36 cellular contexts compared by ENCODE assay signal in genomic region chr22:49237279-49237678, GRCh38.
"Had no signal": no experiment of that assay in that cellular context is flagged by ENCODE, and none has a peak within 500 bp of the region (broad histone marks: within the 10 kb centered on the region; RNA-seq: fewer than 3 reads in every experiment).

No MANE protein-coding gene starts in this region.

- H3K9me3 ChIP-seq: adrenal gland, body of pancreas, breast epithelium had no signal

- H3K9me3 Mint-ChIP-seq: activated B cell treated with CpG ODN at 0.5 μM for 24 hours; activated CD4-positive, alpha-beta memory T cell treated with anti-CD3 and anti-CD28 coated beads for 36 hours; activated CD4-positive, alpha-beta T cell treated with anti-CD3 and anti-CD28 coated beads, Interleukin-2, amount 10 ng/mL, durations not matched to agents 24 days and 14 days; activated CD8-positive, alpha-beta T cell treated with anti-CD3 and anti-CD28 coated beads for 36 hours; activated naive CD4-positive, alpha-beta T cell treated with anti-CD3 and anti-CD28 coated beads for 36 hours; activated naive CD4-positive, alpha-beta T cell treated with anti-CD3 and anti-CD28 coated beads, Interleukin-2, amount 50 U/mL, for 72 hours; activated naive CD8-positive, alpha-beta T cell treated with anti-CD3 and anti-CD28 coated beads for 36 hours; activated T-cell treated with anti-CD3 and anti-CD28 coated beads, Interleukin-2, amount 50 U/mL, for 4 hours; activated T-cell treated with anti-CD3 and anti-CD28 coated beads, Interleukin-2, amount 50 U/mL, for 72 hours; activated T-helper 1 cell treated with anti-CD3 and anti-CD28 coated beads, Interleukin-12 subunit alpha, Interleukin-12 subunit beta, Interleukin-2, Interleukin-4 antibody, amounts not matched to agents 30 ng/mL and 10 ng/mL and 1 ng/mL, durations not matched to agents 14 hours and 24 hours and 36 hours; activated T-helper 17 cell treated with anti-CD3 and anti-CD28 coated beads, Interleukin-2, amount 50 U/mL, for 72 hours; T-helper 1 cell treated with Interleukin-12 subunit alpha and Interleukin-12 subunit beta and Interleukin-4 antibody, amounts not matched to agents 30 μg/mL and 1 μg/mL, for 36 hours; T-helper 2 cell treated with Interferon-gamma antibody and Interleukin-4, amounts not matched to agents 5 μg/mL and 100 μg/mL, for 36 hours had no signal

- H3K4me3 Mint-ChIP-seq: activated B cell treated with CpG ODN at 0.5 μM for 24 hours; activated CD4-positive, alpha-beta memory T cell treated with anti-CD3 and anti-CD28 coated beads for 36 hours; activated CD4-positive, alpha-beta T cell treated with anti-CD3 and anti-CD28 coated beads, Interleukin-2, amount 10 ng/mL, durations not matched to agents 24 days and 14 days; activated CD8-positive, alpha-beta T cell treated with anti-CD3 and anti-CD28 coated beads for 36 hours; activated naive CD4-positive, alpha-beta T cell treated with anti-CD3 and anti-CD28 coated beads for 36 hours; activated naive CD8-positive, alpha-beta T cell treated with anti-CD3 and anti-CD28 coated beads for 36 hours; activated T-cell treated with anti-CD3 and anti-CD28 coated beads, Interleukin-2, amount 50 U/mL, for 4 hours; activated T-cell treated with anti-CD3 and anti-CD28 coated beads, Interleukin-2, amount 50 U/mL, for 72 hours; activated T-helper 1 cell treated with anti-CD3 and anti-CD28 coated beads, Interleukin-12 subunit alpha, Interleukin-12 subunit beta, Interleukin-2, Interleukin-4 antibody, amounts not matched to agents 30 ng/mL and 10 ng/mL and 1 ng/mL, durations not matched to agents 14 hours and 24 hours and 36 hours; activated T-helper 17 cell treated with anti-CD3 and anti-CD28 coated beads, Interleukin-2, amount 50 U/mL, for 72 hours; T-helper 1 cell treated with Interleukin-12 subunit alpha and Interleukin-12 subunit beta and Interleukin-4 antibody, amounts not matched to agents 30 μg/mL and 1 μg/mL, for 36 hours; T-helper 2 cell treated with Interferon-gamma antibody and Interleukin-4, amounts not matched to agents 5 μg/mL and 100 μg/mL, for 36 hours had no signal

- H3K36me3 ChIP-seq: adrenal gland, brain microvascular endothelial cell, breast epithelium had no signal

- H3K27ac Mint-ChIP-seq: activated B cell treated with CpG ODN at 0.5 μM for 24 hours; activated CD4-positive, alpha-beta memory T cell treated with anti-CD3 and anti-CD28 coated beads for 36 hours; activated CD4-positive, alpha-beta T cell treated with anti-CD3 and anti-CD28 coated beads, Interleukin-2, amount 10 ng/mL, durations not matched to agents 24 days and 14 days; activated CD8-positive, alpha-beta T cell treated with anti-CD3 and anti-CD28 coated beads for 36 hours; activated naive CD4-positive, alpha-beta T cell treated with anti-CD3 and anti-CD28 coated beads for 36 hours; activated naive CD4-positive, alpha-beta T cell treated with anti-CD3 and anti-CD28 coated beads, Interleukin-2, amount 50 U/mL, for 72 hours; activated naive CD8-positive, alpha-beta T cell treated with anti-CD3 and anti-CD28 coated beads for 36 hours; activated T-cell treated with anti-CD3 and anti-CD28 coated beads, Interleukin-2, amount 50 U/mL, for 72 hours; activated T-helper 1 cell treated with anti-CD3 and anti-CD28 coated beads, Interleukin-12 subunit alpha, Interleukin-12 subunit beta, Interleukin-2, Interleukin-4 antibody, amounts not matched to agents 30 ng/mL and 10 ng/mL and 1 ng/mL, durations not matched to agents 14 hours and 24 hours and 36 hours; activated T-helper 17 cell treated with anti-CD3 and anti-CD28 coated beads, Interleukin-2, amount 50 U/mL, for 72 hours; T-helper 1 cell treated with Interleukin-12 subunit alpha and Interleukin-12 subunit beta and Interleukin-4 antibody, amounts not matched to agents 30 μg/mL and 1 μg/mL, for 36 hours; T-helper 2 cell treated with Interferon-gamma antibody and Interleukin-4, amounts not matched to agents 5 μg/mL and 100 μg/mL, for 36 hours had no signal

- DNase-seq: activated B cell treated with CpG ODN at 0.5 μM for 24 hours; activated CD4-positive, alpha-beta memory T cell treated with anti-CD3 and anti-CD28 coated beads for 36 hours; activated CD4-positive, alpha-beta T cell treated with anti-CD3 and anti-CD28 coated beads for 4 hours; activated CD4-positive, alpha-beta T cell treated with anti-CD3 and anti-CD28 coated beads, Interleukin-2, amount 50 U/mL, for 1 hour; activated CD4-positive, alpha-beta T cell treated with anti-CD3 and anti-CD28 coated beads, Interleukin-2, amount 50 U/mL, for 4 hours; activated CD4-positive, CD25-positive, alpha-beta regulatory T cell treated with anti-CD3 and anti-CD28 coated beads, Interleukin-2, amount 50 U/mL, for 72 hours; activated CD8-positive, alpha-beta T cell treated with anti-CD3 and anti-CD28 coated beads for 36 hours; activated effector memory CD4-positive, alpha-beta T cell treated with anti-CD3 and anti-CD28 coated beads, Interleukin-2, amount 50 U/mL, for 16 hours; activated gamma-delta T cell treated with Interleukin-2 at 50 U/mL for 16 hours; activated naive CD4-positive, alpha-beta T cell; activated naive CD4-positive, alpha-beta T cell treated with anti-CD3 and anti-CD28 coated beads for 36 hours; activated naive CD4-positive, alpha-beta T cell treated with anti-CD3 and anti-CD28 coated beads, Interleukin-2, amount 50 U/mL, for 16 hours; activated naive CD8-positive, alpha-beta T cell treated with anti-CD3 and anti-CD28 coated beads for 36 hours; activated T-cell treated with anti-CD3 and anti-CD28 coated beads for 4 hours; activated T-cell treated with anti-CD3 and anti-CD28 coated beads, Interleukin-2, amount 50 U/mL, for 1 hour; activated T-cell treated with anti-CD3 and anti-CD28 coated beads, Interleukin-2, amount 50 U/mL, for 4 hours; activated T-cell treated with anti-CD3 and anti-CD28 coated beads, Interleukin-2, amount 50 U/mL, for 72 hours; amniotic stem cell; aorta; body of pancreas; brain microvascular endothelial cell; central memory CD4-positive, alpha-beta T cell; T-helper 1 cell; T-helper 2 cell; T-helper 9 cell had no signal

- H3K4me3 ChIP-seq: adrenal gland, body of pancreas, breast epithelium had no signal

- H3K27ac ChIP-seq: adrenal gland, body of pancreas, brain microvascular endothelial cell, breast epithelium, VCaP had no signal

- FAIRE-seq: astrocyte, TTC549 had no signal

- H3K27me3 ChIP-seq: adrenal gland, body of pancreas, brain microvascular endothelial cell had no signal

- H3K4me1 ChIP-seq: adrenal gland, body of pancreas, breast epithelium had no signal

- ATAC-seq: activated CD8-positive, alpha-beta T cell treated with anti-CD3 and anti-CD28 coated beads for 36 hours; activated naive CD4-positive, alpha-beta T cell treated with anti-CD3 and anti-CD28 coated beads, Interleukin-2, amount 50 U/mL, for 72 hours; activated T-cell treated with anti-CD3 and anti-CD28 coated beads, Interleukin-2, amount 50 U/mL, for 4 hours; activated T-cell treated with anti-CD3 and anti-CD28 coated beads, Interleukin-2, amount 50 U/mL, for 72 hours; activated T-helper 17 cell treated with anti-CD3 and anti-CD28 coated beads, Interleukin-2, amount 50 U/mL, for 72 hours; body of pancreas had no signal

- H3K4me1 Mint-ChIP-seq: activated B cell treated with CpG ODN at 0.5 μM for 24 hours; activated CD4-positive, alpha-beta T cell treated with anti-CD3 and anti-CD28 coated beads, Interleukin-2, amount 10 ng/mL, durations not matched to agents 24 days and 14 days; activated naive CD8-positive, alpha-beta T cell treated with anti-CD3 and anti-CD28 coated beads for 36 hours; activated T-helper 17 cell treated with anti-CD3 and anti-CD28 coated beads, Interleukin-2, amount 50 U/mL, for 72 hours had no signal

- H3K27me3 Mint-ChIP-seq: activated B cell treated with CpG ODN at 0.5 μM for 24 hours; activated CD4-positive, alpha-beta T cell treated with anti-CD3 and anti-CD28 coated beads, Interleukin-2, amount 10 ng/mL, durations not matched to agents 24 days and 14 days; activated CD8-positive, alpha-beta T cell treated with anti-CD3 and anti-CD28 coated beads for 36 hours had no signal

- H3K36me3 Mint-ChIP-seq: activated CD4-positive, alpha-beta memory T cell treated with anti-CD3 and anti-CD28 coated beads for 36 hours; activated naive CD4-positive, alpha-beta T cell treated with anti-CD3 and anti-CD28 coated beads, Interleukin-2, amount 50 U/mL, for 72 hours; activated naive CD8-positive, alpha-beta T cell treated with anti-CD3 and anti-CD28 coated beads for 36 hours had no signal
